Comparison of ENCODE assay signal across 29 cellular contexts in genomic region chr2:119451336-119452050, GRCh38. TPM values are rescaled to one million over a fixed set of nuclear protein-coding genes. Genes with fewer than 3 reads are reported as not detected.
"Had no signal": no experiment of that assay in that cellular context is flagged by ENCODE, and none has a peak within 500 bp of the region (broad histone marks: within the 10 kb centered on the region; RNA-seq: fewer than 3 reads in every experiment).

No MANE protein-coding gene starts in this region.

- DNase-seq: heart right ventricle; islet precursor cell; left cardiac atrium; left lung; lower lobe of right lung; mammary epithelial cell; mesenchymal stem cell; retina; right cardiac atrium; sigmoid colon; small intestine; stimulated activated CD4-positive, alpha-beta T cell treated with anti-CD3 and anti-CD28 coated beads, Interleukin-1b, Interleukin-23, amount 100 ng/mL, for 48 hours; stimulated activated CD4-positive, alpha-beta T cell treated with anti-CD3 and anti-CD28 coated beads, Interleukin-2, amount 100 ng/mL, for 48 hours; stimulated activated CD4-positive, alpha-beta T cell treated with anti-CD3 and anti-CD28 coated beads, Interleukin-4, amount 100 ng/mL, for 4 hours; stimulated activated CD8-positive, alpha-beta memory T cell treated with anti-CD3 and anti-CD28 coated beads, Interleukin-4, amount 100 ng/mL, for 48 hours; stimulated activated naive B cell treated with anti-CD40 and anti-IgM and Interleukin-4, amounts not matched to agents 10 μg/mL and 1 μg/mL and 100 μg/mL, for 72 hours; stimulated activated naive CD8-positive, alpha-beta T cell treated with anti-CD3 and anti-CD28 coated beads, Interleukin-15, Interleukin-2, amounts not matched to agents 100 U/mL and 50 U/mL, for 24 hours; trophoblast cell; upper lobe of right lung had no signal

- H3K27ac ChIP-seq: heart right ventricle, hepatocyte, left lung, lower lobe of right lung, neural progenitor cell, pancreas, prostate gland, sigmoid colon, suprapubic skin, thoracic aorta, tibial artery, upper lobe of right lung had no signal

- H3K4me1 Mint-ChIP-seq: naive thymus-derived CD8-positive, alpha-beta T cell; stimulated activated naive B cell treated with anti-CD40 and anti-IgM and Interleukin-4, amounts not matched to agents 10 μg/mL and 1 μg/mL and 100 μg/mL, for 72 hours had no signal

- H3K4me1 ChIP-seq: heart right ventricle, left lung, lower lobe of right lung, pancreas, prostate gland, sigmoid colon, tibial artery had no signal

- ATAC-seq: heart right ventricle; left cardiac atrium; left lung; naive thymus-derived CD8-positive, alpha-beta T cell; pancreas; right cardiac atrium; stimulated activated naive B cell treated with anti-CD40 and anti-IgM and Interleukin-4, amounts not matched to agents 10 μg/mL and 1 μg/mL and 100 μg/mL, for 72 hours; stimulated activated naive CD8-positive, alpha-beta T cell treated with anti-CD3 and anti-CD28 coated beads, Interleukin-15, Interleukin-2, amounts not matched to agents 100 U/mL and 50 U/mL, for 24 hours; upper lobe of right lung had no signal

- H3K9me3 Mint-ChIP-seq: naive thymus-derived CD8-positive, alpha-beta T cell; stimulated activated naive B cell treated with anti-CD40 and anti-IgM and Interleukin-4, amounts not matched to agents 10 μg/mL and 1 μg/mL and 100 μg/mL, for 72 hours had no signal

- H3K36me3 ChIP-seq: heart right ventricle, left lung, lower lobe of right lung, neural progenitor cell, pancreas, prostate gland, sigmoid colon, suprapubic skin, thoracic aorta, tibial artery, upper lobe of right lung had no signal

- H3K27ac Mint-ChIP-seq: naive thymus-derived CD8-positive, alpha-beta T cell; nephron; neural progenitor cell; stimulated activated naive B cell treated with anti-CD40 and anti-IgM and Interleukin-4, amounts not matched to agents 10 μg/mL and 1 μg/mL and 100 μg/mL, for 72 hours had no signal

- H3K27me3 ChIP-seq: hepatocyte, neural progenitor cell, pancreas, upper lobe of right lung had no signal

- H3K9me3 ChIP-seq: left lung, lower lobe of right lung, pancreas, prostate gland, sigmoid colon, suprapubic skin, thoracic aorta, tibial artery, upper lobe of right lung had no signal

- H3K4me3 ChIP-seq: heart right ventricle, hepatocyte, left lung, lower lobe of right lung, neural progenitor cell, pancreas, prostate gland, sigmoid colon, suprapubic skin, thoracic aorta, tibial artery, upper lobe of right lung had no signal

- H3K36me3 Mint-ChIP-seq: naive thymus-derived CD8-positive, alpha-beta T cell; neural progenitor cell; stimulated activated naive B cell treated with anti-CD40 and anti-IgM and Interleukin-4, amounts not matched to agents 10 μg/mL and 1 μg/mL and 100 μg/mL, for 72 hours had no signal

- H3K4me3 Mint-ChIP-seq: naive thymus-derived CD8-positive, alpha-beta T cell; nephron; neural progenitor cell; stimulated activated naive B cell treated with anti-CD40 and anti-IgM and Interleukin-4, amounts not matched to agents 10 μg/mL and 1 μg/mL and 100 μg/mL, for 72 hours had no signal

RNA-seq across cellular contexts. Expression of gene TMEM37, which starts 19.8 kb away (rescaled TPM):
- total RNA-seq: kidney epithelial cell, mammary epithelial cell had no signal
- polyA plus RNA-seq: naive thymus-derived CD8-positive, alpha-beta T cell had no signal
